In the genomic region with DNA sequence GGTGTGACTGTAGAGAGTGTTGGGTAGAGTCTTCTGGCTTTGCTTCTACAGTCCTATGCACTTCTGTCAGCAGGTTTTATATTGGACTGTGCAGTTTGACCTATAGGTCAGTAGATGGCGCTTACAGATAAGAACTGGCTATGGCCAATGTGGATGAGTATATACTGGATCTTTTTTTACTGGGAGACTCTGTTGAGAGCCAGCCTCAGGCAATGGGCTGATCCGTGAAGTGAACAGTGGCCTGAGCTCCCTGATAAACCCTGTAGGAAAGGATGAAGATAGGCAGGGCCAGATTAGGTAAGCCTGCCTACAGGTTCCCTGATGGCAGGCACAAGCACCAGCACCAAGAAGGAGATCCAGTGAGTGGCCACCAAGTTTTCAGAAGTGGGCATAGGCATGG, we compare ENCODE assay signal across 9 cellular contexts.
DNase-seq lines count a peak whose midpoint lies in the region; TF ChIP-seq lines count a peak whose summit lies in the region.
"Had no signal": no experiment of that assay in that cellular context is flagged by ENCODE, and none has a peak within 500 bp of the region (broad histone marks: within the 10 kb centered on the region; RNA-seq: fewer than 3 reads in every experiment).

No MANE protein-coding gene starts in this region.

- H3K27ac ChIP-seq in GM23248: no peak overlapping the region
- no peak overlapping the region for H3K27ac ChIP-seq in CD8-positive, alpha-beta memory T cell (ENCODE audit: low read depth, low read length)
- H3K27ac ChIP-seq: BLaER1 had no signal

- TF ChIP-seq CTCF in fibroblast of pulmonary artery (IDR thresholded peaks at IDR 0.05; ENCODE audit: low read length, missing control alignments) (peak; percentile 47), progenitor cell of endocrine pancreas (IDR thresholded peaks at IDR 0.05; ENCODE audit: unreplicated experiment) (peak; percentile 67)

- no peak overlapping the region for H3K4me2 ChIP-seq in GM23248 (ENCODE audit: unreplicated experiment)
- H3K4me2 ChIP-seq: BLaER1 had no signal

- H3K9me2 ChIP-seq in GM23248 (ENCODE audit: insufficient read depth): no peaks in the 10 kb centered on the region

- no peaks in the 10 kb centered on the region for H3K36me3 Mint-ChIP-seq in progenitor cell of endocrine pancreas (ENCODE audit: insufficient read depth)
- peaks cover 0 to 4% (median 0%) of the 10 kb centered on the region in 3 donors for H3K36me3 Mint-ChIP-seq in CD8-positive, alpha-beta memory T cell

- H4K20me1 ChIP-seq in GM23248 (ENCODE audit: insufficient read depth): no peaks in the 10 kb centered on the region
- H4K20me1 ChIP-seq: BLaER1 had no signal

- DNase-seq in NCI-H1417 (lab: John Stamatoyannopoulos, UW): peak; percentile 6 to 67 (median 17)
- DNase-seq in NCI-H1417 treated with DMSO at 0.1 percent for 48 hours (lab: John Stamatoyannopoulos, UW): no peak
- peak; percentile 86 for DNase-seq in GM23248
- DNase-seq in HuH-7.5 (ENCODE audit: low spot score): peak; percentile 50
- DNase-seq in RPMI7951 (ENCODE audit: low read depth): peak; percentile 76
- DNase-seq in fibroblast of pulmonary artery (ENCODE audit: low read depth): peak; percentile 72
- no peak for DNase-seq in progenitor cell of endocrine pancreas (ENCODE audit: low spot score, unreplicated experiment)
- DNase-seq in CD8-positive, alpha-beta memory T cell: no peak

- no peak overlapping the region for H3K27ac Mint-ChIP-seq in progenitor cell of endocrine pancreas
- no peak overlapping the region for H3K27ac Mint-ChIP-seq in CD8-positive, alpha-beta memory T cell

- H3K4me3 ChIP-seq in GM23248 (no peak overlapping the region), fibroblast of pulmonary artery (replicated peaks; ENCODE audit: low read depth, low read length) (no peak overlapping the region)
- no peak overlapping the region for H3K4me3 ChIP-seq in CD8-positive, alpha-beta memory T cell (ENCODE audit: low read length)
- H3K4me3 ChIP-seq: BLaER1 had no signal

- POLR2A ChIA-PET in CD8-positive, alpha-beta memory T cell (lab: Charles Lee): no interaction called here

- no peaks in the 10 kb centered on the region for H3F3A ChIP-seq in GM23248 (ENCODE audit: insufficient read depth)

- 0 to 6% methylated on average over 2 of the region's 2 CpGs for WGBS in GM23248 (ENCODE audit: low coverage in 1 of 2, low lambda C conversion rate in 2 of 2, missing lambda C conversion rate in 2 of 2), 2 experiments

- no peak overlapping the region for H3K9ac ChIP-seq in GM23248
- H3K9ac ChIP-seq: BLaER1 had no signal

- H3K27me3 Mint-ChIP-seq in progenitor cell of endocrine pancreas: no peaks in the 10 kb centered on the region
- H3K27me3 Mint-ChIP-seq in CD8-positive, alpha-beta memory T cell: no peaks in the 10 kb centered on the region

- no peak overlapping the region for H2AFZ ChIP-seq in GM23248

- CTCF ChIA-PET in CD8-positive, alpha-beta memory T cell (lab: Charles Lee): no interaction called here

- no peaks in the 10 kb centered on the region for H3K79me2 ChIP-seq in GM23248 (ENCODE audit: insufficient read depth)

- H3K9me3 Mint-ChIP-seq in progenitor cell of endocrine pancreas (ENCODE audit: low read depth): no peaks in the 10 kb centered on the region
- H3K9me3 Mint-ChIP-seq in CD8-positive, alpha-beta memory T cell: peaks cover 3 to 47% (median 21%) of the 10 kb centered on the region in 5 donors

- H3K36me3 ChIP-seq in GM23248 (ENCODE audit: low read depth): no peaks in the 10 kb centered on the region
- H3K36me3 ChIP-seq in CD8-positive, alpha-beta memory T cell (ENCODE audit: insufficient read depth, low read length): no peaks in the 10 kb centered on the region
- H3K36me3 ChIP-seq: BLaER1 had no signal

- H3K9me3 ChIP-seq in GM23248 (ENCODE audit: low read depth): no peaks in the 10 kb centered on the region
- H3K9me3 ChIP-seq in CD8-positive, alpha-beta memory T cell (ENCODE audit: low read length): no peaks in the 10 kb centered on the region
- H3K9me3 ChIP-seq: BLaER1 had no signal

- no peaks in the 10 kb centered on the region for H3K4me1 ChIP-seq in GM23248 (ENCODE audit: insufficient read depth)
- H3K4me1 ChIP-seq in CD8-positive, alpha-beta memory T cell (ENCODE audit: insufficient read depth, low read length): no peaks in the 10 kb centered on the region
- H3K4me1 ChIP-seq: BLaER1 had no signal

- no peak overlapping the region for H3K4me3 Mint-ChIP-seq in progenitor cell of endocrine pancreas (ENCODE audit: low read depth)
- H3K4me3 Mint-ChIP-seq in CD8-positive, alpha-beta memory T cell: no peak overlapping the region

- H3K4me1 Mint-ChIP-seq in progenitor cell of endocrine pancreas (ENCODE audit: low read depth): no peaks in the 10 kb centered on the region
- no peaks in the 10 kb centered on the region for H3K4me1 Mint-ChIP-seq in CD8-positive, alpha-beta memory T cell

- in situ Hi-C loops in GM23248 (cut with MboI): loop anchor here (5.0 to 25.0 kb wide), 4 partner anchors 423 to 1600 kb away; no protein-coding TSS in a partner anchor

- no peaks in the 10 kb centered on the region for H3K27me3 ChIP-seq in GM23248 (replicated peaks; ENCODE audit: insufficient read depth)
- H3K27me3 ChIP-seq in CD8-positive, alpha-beta memory T cell (ENCODE audit: insufficient read depth, low read length, poor library complexity, severe bottlenecking): no peaks in the 10 kb centered on the region
- H3K27me3 ChIP-seq: BLaER1 had no signal

Comparison
In these comparisons a context has a peak if more than half of its experiments do, and no peak if none do; other contexts are left out.
1. DNase-seq: peak in NCI-H1417 (3 of 3), GM23248 (single experiment), HuH-7.5 (single experiment), RPMI7951 (single experiment) and fibroblast of pulmonary artery (single experiment); none in NCI-H1417 treated with DMSO at 0.1 percent for 48 hours (single experiment), progenitor cell of endocrine pancreas (single experiment) and CD8-positive, alpha-beta memory T cell (0 of 5).